13 cellular contexts compared by ENCODE assay signal in the genomic region with DNA sequence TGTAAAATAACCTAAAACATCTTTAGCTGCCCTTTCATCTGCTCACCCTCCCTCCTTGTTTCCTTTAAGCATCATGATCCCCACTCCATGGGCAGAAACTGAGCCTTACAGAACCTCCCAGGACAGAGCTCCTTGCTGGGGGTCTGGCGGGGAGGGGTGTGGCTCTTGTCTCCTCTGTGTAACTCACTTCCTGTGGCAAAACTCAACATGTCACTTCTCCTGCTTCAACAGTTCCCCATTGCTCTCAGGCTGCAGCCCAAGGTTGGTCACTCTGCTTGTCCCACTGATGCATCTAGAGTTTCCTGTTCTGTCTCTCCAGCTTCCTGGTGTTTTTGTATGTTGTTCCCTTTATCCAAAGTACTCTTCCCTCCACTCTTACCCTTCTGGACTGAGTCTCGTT. TPM values are rescaled to one million over a fixed set of nuclear protein-coding genes. Genes with fewer than 3 reads are reported as not detected.
DNase-seq lines count a peak whose midpoint lies in the region; ATAC-seq and TF ChIP-seq lines count a peak whose summit lies in the region.
"Had no signal": no experiment of that assay in that cellular context is flagged by ENCODE, and none has a peak within 500 bp of the region (broad histone marks: within the 10 kb centered on the region; RNA-seq: fewer than 3 reads in every experiment).

No MANE protein-coding gene starts in this region.

- H3K27ac Mint-ChIP-seq in chondrocyte (ENCODE audit: unreplicated experiment) (peak overlapping the region; percentile 99), nephron (peak overlapping the region in 2 of 3 experiments; percentile 44 to 81)

- H3K4me1 ChIP-seq in HEK293 (ENCODE audit: control insufficient read depth, insufficient read depth, low read length): no peaks in the 10 kb centered on the region; the same call in 1 of the 2 replicates

- no peak overlapping the region for H3K4me3 ChIP-seq in HEK293 (ENCODE audit: low read depth, low read length)
- H3K4me3 ChIP-seq: K562 had no signal

- no peak for TF ChIP-seq CTCF in HEK293 (tag by site-specific recombination; IDR thresholded peaks at IDR 0.05)
- no peak for TF ChIP-seq CTCF in chondrocyte (IDR thresholded peaks at IDR 0.05)
- TF ChIP-seq CTCF in nephron (IDR thresholded peaks at IDR 0.05; ENCODE audit: unreplicated experiment in 3 of 3): no peak

- H3K27ac ChIP-seq in HEK293 (ENCODE audit: extremely low read depth, low read depth, low read length): no peak overlapping the region
- H3K27ac ChIP-seq: WERI-Rb-1 had no signal

- CTCF ChIA-PET in HEK293 (lab: Yijun Ruan, JAX): interaction anchor here (0.5 to 1.5 kb wide), 3 partner anchors 18 to 240 kb away, joined by 3 to 8 read pairs (median 5); no protein-coding TSS in a partner anchor

- H3K4me3 Mint-ChIP-seq in chondrocyte (ENCODE audit: unreplicated experiment) (no peak overlapping the region), nephron (no peak overlapping the region)

- H3K36me3 Mint-ChIP-seq in chondrocyte (ENCODE audit: low read depth): no peaks in the 10 kb centered on the region
- H3K36me3 Mint-ChIP-seq in nephron (ENCODE audit: low read depth): no peaks in the 10 kb centered on the region

- no peaks in the 10 kb centered on the region for H3K9me3 ChIP-seq in HEK293 (ENCODE audit: control insufficient read depth, insufficient read depth, low read depth, low read length)

- peak; percentile 21 for DNase-seq in MV-4-11 (lab: John Stamatoyannopoulos, UW)
- DNase-seq in chondrocyte (ENCODE audit: low spot score): no peak
- DNase-seq in NCI-H226: no peak
- DNase-seq in activated naive CD4-positive, alpha-beta T cell (lab: John Stamatoyannopoulos, UW): no peak
- DNase-seq: amygdala; DMS79 treated with DMSO at 0.1 percent for 48 hours; stimulated activated CD4-positive, alpha-beta T cell treated with anti-CD3 and anti-CD28 coated beads, Interleukin-4, amount 100 ng/mL, for 4 hours; WERI-Rb-1 had no signal

- H3K9me3 Mint-ChIP-seq in chondrocyte (ENCODE audit: low read depth) (no peaks in the 10 kb centered on the region), nephron (no peaks in the 10 kb centered on the region)

- no peak for ATAC-seq in HG03159 (IDR thresholded peaks at IDR 0.05; ENCODE audit: unreplicated experiment)
- ATAC-seq: K562 had no signal

- POLR2A ChIA-PET in HEK293 (lab: Yijun Ruan, JAX): interaction anchor here (0.5 kb wide), 2 partner anchors 43 to 83 kb away, joined by 3 read pairs; no protein-coding TSS in a partner anchor

- H3K36me3 ChIP-seq in HEK293 (ENCODE audit: control insufficient read depth in 2 of 2, insufficient read depth in 1 of 2, low read length in 2 of 2): no peaks in the 10 kb centered on the region
- H3K36me3 ChIP-seq: WERI-Rb-1 had no signal

- H3K27me3 Mint-ChIP-seq in chondrocyte (ENCODE audit: low read depth) (no peaks in the 10 kb centered on the region), nephron (ENCODE audit: low read depth) (peaks cover 18% of the 10 kb centered on the region)

- H3K4me1 Mint-ChIP-seq in chondrocyte (ENCODE audit: low read depth): peaks cover 41% of the 10 kb centered on the region
- peaks cover 25% of the 10 kb centered on the region for H3K4me1 Mint-ChIP-seq in nephron

TF ChIP-seq in HEK293, 187 proteins besides CTCF, POLR2A, EP300 and RAD21:
- TF ChIP-seq GLIS1 (tag by site-specific recombination; IDR thresholded peaks at IDR 0.05): peak; percentile 74
- TF ChIP-seq FEZF1 (tag by site-specific recombination; IDR thresholded peaks at IDR 0.05): no peak
TF ChIP-seq in HEK293: peak in this region for 1.

RNA-seq across cellular contexts. Expression of gene TMEM31, which starts 19.4 kb away (rescaled TPM):
- not detected in 3 replicates for total RNA-seq in chondrocyte
- total RNA-seq: K562 had no signal

RNA-seq across cellular contexts. Expression of gene MORF4L2, which starts 43.6 kb away (rescaled TPM):
- total RNA-seq in chondrocyte: 540 to 567 TPM (median 545 TPM) in 3 replicates

RNA-seq across cellular contexts. Expression of gene PLP1, which starts 46.5 kb away (rescaled TPM):
- 0.77 to 1.2 TPM (median 1.1 TPM) in 3 replicates for total RNA-seq in chondrocyte
- total RNA-seq: activated CD8-positive, alpha-beta memory T cell treated with anti-CD3 and anti-CD28 coated beads for 36 hours; K562 had no signal
